In genomic region chr6:31792741-31793140, GRCh38 we compare ENCODE assay signal across 12 cellular contexts. TPM values are rescaled to one million over a fixed set of nuclear protein-coding genes. Genes with fewer than 3 reads are reported as not detected.
DNase-seq lines count a peak whose midpoint lies in the region; ATAC-seq, FAIRE-seq and TF ChIP-seq lines count a peak whose summit lies in the region.
"Had no signal": no experiment of that assay in that cellular context is flagged by ENCODE, and none has a peak within 500 bp of the region (broad histone marks: within the 10 kb centered on the region; RNA-seq: fewer than 3 reads in every experiment).

No MANE protein-coding gene starts in this region.

- no peaks in the 10 kb centered on the region for H3K9me2 ChIP-seq in MM.1S (replicated peaks; ENCODE audit: insufficient read depth, low read length)

- H4K20me1 ChIP-seq in DND-41 (ENCODE audit: insufficient read depth, low read length) (no peaks in the 10 kb centered on the region; the same call in 1 of the 2 replicates), MM.1S (ENCODE audit: insufficient read depth, low read length) (no peaks in the 10 kb centered on the region)

- H3K9ac ChIP-seq in DND-41 (ENCODE audit: low read depth, low read length) = no peak overlapping the region
- no peak overlapping the region for H3K9ac ChIP-seq in MM.1S (ENCODE audit: low read length)

- no peak for TF ChIP-seq CTCF in DND-41 (IDR thresholded peaks at IDR 0.05; ENCODE audit: borderline replicate concordance, extremely low read depth, low read length, poor library complexity, severe bottlenecking)
- TF ChIP-seq CTCF in MM.1S (IDR thresholded peaks at IDR 0.05; ENCODE audit: low read length) = no peak
- TF ChIP-seq CTCF in bronchial epithelial cell (IDR thresholded peaks at IDR 0.05; ENCODE audit: insufficient read depth, low read length, severe bottlenecking) = no peak

- H3K27me3 ChIP-seq in DND-41 (ENCODE audit: insufficient read depth, low read length, poor library complexity) = no peaks in the 10 kb centered on the region
- H3K27me3 ChIP-seq in MM.1S (replicated peaks; ENCODE audit: insufficient read depth, low read length) = no peaks in the 10 kb centered on the region
- H3K27me3 ChIP-seq in bronchial epithelial cell (ENCODE audit: control insufficient read depth, insufficient read depth, low read length) = no peaks in the 10 kb centered on the region
- H3K27me3 ChIP-seq: cardiac muscle cell had no signal

- H3F3A ChIP-seq in MM.1S (ENCODE audit: insufficient read depth, low read length) = peaks cover 49% of the 10 kb centered on the region

- 95 to 97% methylated on average over 8 to 11 of the region's 13 CpGs for WGBS in mesodermal cell (ENCODE audit: insufficient coverage in 2 of 2), 2 experiments

- no peak overlapping the region for H3K27ac ChIP-seq in DND-41 (ENCODE audit: low read length)
- peak overlapping the region; percentile 10; the same call in 1 of the 2 replicates for H3K27ac ChIP-seq in MM.1S (ENCODE audit: low read length)
- H3K27ac ChIP-seq in mesodermal cell (ENCODE audit: low read depth, low read length, severe bottlenecking) = peak overlapping the region; percentile 16
- H3K27ac ChIP-seq: cardiac muscle cell had no signal

- peaks cover 40% of the 10 kb centered on the region for H3K4me1 ChIP-seq in DND-41 (ENCODE audit: insufficient read depth, low read length)
- H3K4me1 ChIP-seq in MM.1S (ENCODE audit: low read length) = peaks cover 19% of the 10 kb centered on the region
- peaks cover 14% of the 10 kb centered on the region for H3K4me1 ChIP-seq in mesodermal cell (ENCODE audit: control insufficient read depth, insufficient read depth, low read length, poor library complexity, severe bottlenecking)

- H3K9me3 ChIP-seq in DND-41 (ENCODE audit: insufficient read depth, low read length, severe bottlenecking) (no peaks in the 10 kb centered on the region), MM.1S (replicated peaks; ENCODE audit: insufficient read depth, low read length) (no peaks in the 10 kb centered on the region), mesodermal cell (ENCODE audit: control insufficient read depth, low read length) (no peaks in the 10 kb centered on the region)

- DNase-seq in DND-41 (no peak), MM.1S (no peak), bronchial epithelial cell (ENCODE audit: low read depth) (peak; percentile 85), DMS 273 treated with DMSO at 0.1 percent for 48 hours (lab: John Stamatoyannopoulos, UW) (no peak), AML-193 (lab: John Stamatoyannopoulos, UW) (no peak)
- DNase-seq in central memory CD4-positive, alpha-beta T cell = no peak
- DNase-seq: NK-92 treated with Interleukin-12 subunit alpha and Interleukin-12 subunit beta, amount 100 ng/mL, for 24 hours had no signal

- no peak for ATAC-seq in DND-41 (ENCODE audit: insufficient read depth, low read depth)
- ATAC-seq in HG03139 (IDR thresholded peaks at IDR 0.05; ENCODE audit: unreplicated experiment) = no peak
- ATAC-seq: WTC11 had no signal

- H2AFZ ChIP-seq in DND-41 (ENCODE audit: low read depth, low read length) = no peak overlapping the region
- no peak overlapping the region for H2AFZ ChIP-seq in MM.1S (ENCODE audit: low read length)

- H3K36me3 ChIP-seq in DND-41 (ENCODE audit: insufficient read depth, low read length) (peaks cover 50% of the 10 kb centered on the region), MM.1S (replicated peaks; ENCODE audit: insufficient read depth, low read length) (no peaks in the 10 kb centered on the region; the same call in 1 of the 2 replicates), bronchial epithelial cell (ENCODE audit: control insufficient read depth, insufficient read depth, low read length) (peaks cover 16% of the 10 kb centered on the region), mesodermal cell (ENCODE audit: control insufficient read depth, insufficient read depth, low read length) (peaks cover 59% of the 10 kb centered on the region)

- no peak for FAIRE-seq in bronchial epithelial cell (lab: Jason Lieb, UNC)
- FAIRE-seq: G401.6 had no signal

- peaks cover 44% of the 10 kb centered on the region for H3K79me2 ChIP-seq in DND-41 (ENCODE audit: insufficient read depth, low read length)
- H3K79me2 ChIP-seq in MM.1S (ENCODE audit: low read length) = peaks cover 60% of the 10 kb centered on the region

- no peak overlapping the region for H3K4me3 ChIP-seq in DND-41 (ENCODE audit: low read depth in 1 of 2, low read length in 2 of 2)
- H3K4me3 ChIP-seq in MM.1S (ENCODE audit: low read length) = no peak overlapping the region
- no peak overlapping the region for H3K4me3 ChIP-seq in bronchial epithelial cell (ENCODE audit: low read depth, low read length)
- no peak overlapping the region for H3K4me3 ChIP-seq in mesodermal cell (ENCODE audit: extremely low read depth, insufficient read depth, low read length, poor library complexity, severe bottlenecking)
- H3K4me3 ChIP-seq: cardiac muscle cell had no signal

- H3K4me2 ChIP-seq in DND-41 (ENCODE audit: insufficient read depth, low read length) (0 out of 2 replicates have a peak overlapping the region, but pooled peaks have one; percentile 15), MM.1S (ENCODE audit: low read depth, low read length) (no peak overlapping the region)

RNA-seq across cellular contexts. Expression of gene VARS1, which starts 2.8 kb away (rescaled TPM):
- total RNA-seq in bronchial epithelial cell = 40.8 and 53.2 TPM in 2 replicates
- 76.5 TPM for polyA plus RNA-seq in mesodermal cell (2013, experiment 1 of 2)
- 67.8 TPM for polyA plus RNA-seq in mesodermal cell (2013, experiment 2 of 2)

RNA-seq across cellular contexts. Expression of gene LSM2, which starts 14.0 kb away (rescaled TPM):
- 28.9 and 29.2 TPM in 2 replicates for total RNA-seq in bronchial epithelial cell
- 108 TPM for polyA plus RNA-seq in mesodermal cell (2013, experiment 1 of 2)
- polyA plus RNA-seq in mesodermal cell (2013, experiment 2 of 2) = 96.7 TPM

RNA-seq across cellular contexts. Expression of gene VWA7, which starts 15.6 kb away (rescaled TPM):
- total RNA-seq in bronchial epithelial cell = 0.26 and 1.4 TPM in 2 replicates
- 0.29 TPM for polyA plus RNA-seq in mesodermal cell (2013, experiment 1 of 2)
- polyA plus RNA-seq in mesodermal cell (2013, experiment 2 of 2) = 0.51 TPM

RNA-seq across cellular contexts. Expression of gene HSPA1L, which starts 22.3 kb away (rescaled TPM):
- total RNA-seq in bronchial epithelial cell = 0.53 and 1.4 TPM in 2 replicates
- polyA plus RNA-seq in mesodermal cell (2013, experiment 1 of 2) = 1.9 TPM
- 1.4 TPM for polyA plus RNA-seq in mesodermal cell (2013, experiment 2 of 2)

RNA-seq across cellular contexts. Expression of gene HSPA1A, which starts 22.6 kb away (rescaled TPM):
- 50.3 and 55.3 TPM in 2 replicates for total RNA-seq in bronchial epithelial cell
- 43.6 TPM for polyA plus RNA-seq in mesodermal cell (2013, experiment 1 of 2)
- polyA plus RNA-seq in mesodermal cell (2013, experiment 2 of 2) = 36.9 TPM
